3 cellular contexts compared by ENCODE assay signal in the genomic region with DNA sequence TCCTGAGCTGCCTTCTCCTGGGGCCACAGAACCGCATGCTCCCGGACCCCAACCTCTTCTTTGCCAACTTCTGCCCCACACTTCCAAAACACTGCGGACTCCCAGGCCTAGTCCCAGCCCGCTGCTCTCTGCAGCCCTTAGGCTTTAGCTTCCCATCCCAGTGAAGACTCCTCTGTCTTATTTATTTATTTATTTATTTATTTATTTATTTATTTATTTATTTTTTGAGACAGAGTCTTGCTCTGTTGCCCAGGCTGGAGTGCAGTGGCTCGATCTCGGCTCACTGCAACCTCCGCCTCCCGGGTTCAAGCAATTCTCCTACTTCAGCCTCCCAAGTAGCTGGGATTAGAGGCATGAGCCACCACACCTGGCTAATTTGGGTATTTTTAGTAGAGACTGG.
TF ChIP-seq lines count a peak whose summit lies in the region.

No MANE protein-coding gene starts in this region.

TF ChIP-seq in A549, 52 proteins besides CTCF, POLR2A, EP300 and RAD21:
- TF ChIP-seq ZC3H11A (IDR thresholded peaks at IDR 0.05) = peak; percentile 74

TF ChIP-seq in HEK293, 187 proteins besides CTCF, POLR2A, EP300 and RAD21 (continues in another document):
- TF ChIP-seq ZNF654 (tag by site-specific recombination; IDR thresholded peaks at IDR 0.05; ENCODE audit: low read depth) (peak; percentile 18; the same call in 1 of the 2 replicates), ZNF791 (tag by site-specific recombination; IDR thresholded peaks at IDR 0.05) (0 out of 2 replicates have a peak, but pooled peaks have one; percentile 26), ZNF560 (tag by site-specific recombination; IDR thresholded peaks at IDR 0.05; ENCODE audit: borderline replicate concordance) (peak; percentile 67; the same call in 1 of the 2 replicates), ZNF623 (tag by site-specific recombination; IDR thresholded peaks at IDR 0.05) (peak; percentile 70), ZNF664 (tag by site-specific recombination; IDR thresholded peaks at IDR 0.05) (0 out of 2 replicates have a peak, but pooled peaks have one; percentile 24), ZNF366 (tag by site-specific recombination; conservative IDR thresholded peaks at IDR 0.05) (0 out of 2 replicates have a peak, but pooled peaks have one; percentile 15), ZBTB8A (tag by site-specific recombination; IDR thresholded peaks at IDR 0.05) (peak; percentile 70), ZNF292 (tag by site-specific recombination; IDR thresholded peaks at IDR 0.05; ENCODE audit: borderline replicate concordance, low read depth) (0 out of 2 replicates have a peak, but pooled peaks have one; percentile 37), RBAK (tag by site-specific recombination; IDR thresholded peaks at IDR 0.05) (0 out of 2 replicates have a peak, but pooled peaks have one; percentile 17), ZNF202 (tag by site-specific recombination; IDR thresholded peaks at IDR 0.05; ENCODE audit: borderline replicate concordance) (peak; percentile 9; the same call in 1 of the 2 replicates), ZNF558 (tag by site-specific recombination; IDR thresholded peaks at IDR 0.05) (peak; percentile 80; the same call in 1 of the 2 replicates), ZNF140 (tag by site-specific recombination; IDR thresholded peaks at IDR 0.05) (peak; percentile 51; the same call in 1 of the 2 replicates), ZBTB21 (tag by site-specific recombination; IDR thresholded peaks at IDR 0.05) (peak; percentile 35; the same call in 1 of the 2 replicates), ZNF426 (tag by site-specific recombination; IDR thresholded peaks at IDR 0.05) (peak; percentile 79), ZNF433 (tag by site-specific recombination; IDR thresholded peaks at IDR 0.05; ENCODE audit: low read depth) (peak; percentile 53; the same call in 1 of the 2 replicates), ZNF394 (tag by site-specific recombination; IDR thresholded peaks at IDR 0.05; ENCODE audit: borderline replicate concordance) (peak; percentile 97), ZNF555 (tag by site-specific recombination; conservative IDR thresholded peaks at IDR 0.05) (peak; percentile 62)
- TF ChIP-seq, protein P1, sequence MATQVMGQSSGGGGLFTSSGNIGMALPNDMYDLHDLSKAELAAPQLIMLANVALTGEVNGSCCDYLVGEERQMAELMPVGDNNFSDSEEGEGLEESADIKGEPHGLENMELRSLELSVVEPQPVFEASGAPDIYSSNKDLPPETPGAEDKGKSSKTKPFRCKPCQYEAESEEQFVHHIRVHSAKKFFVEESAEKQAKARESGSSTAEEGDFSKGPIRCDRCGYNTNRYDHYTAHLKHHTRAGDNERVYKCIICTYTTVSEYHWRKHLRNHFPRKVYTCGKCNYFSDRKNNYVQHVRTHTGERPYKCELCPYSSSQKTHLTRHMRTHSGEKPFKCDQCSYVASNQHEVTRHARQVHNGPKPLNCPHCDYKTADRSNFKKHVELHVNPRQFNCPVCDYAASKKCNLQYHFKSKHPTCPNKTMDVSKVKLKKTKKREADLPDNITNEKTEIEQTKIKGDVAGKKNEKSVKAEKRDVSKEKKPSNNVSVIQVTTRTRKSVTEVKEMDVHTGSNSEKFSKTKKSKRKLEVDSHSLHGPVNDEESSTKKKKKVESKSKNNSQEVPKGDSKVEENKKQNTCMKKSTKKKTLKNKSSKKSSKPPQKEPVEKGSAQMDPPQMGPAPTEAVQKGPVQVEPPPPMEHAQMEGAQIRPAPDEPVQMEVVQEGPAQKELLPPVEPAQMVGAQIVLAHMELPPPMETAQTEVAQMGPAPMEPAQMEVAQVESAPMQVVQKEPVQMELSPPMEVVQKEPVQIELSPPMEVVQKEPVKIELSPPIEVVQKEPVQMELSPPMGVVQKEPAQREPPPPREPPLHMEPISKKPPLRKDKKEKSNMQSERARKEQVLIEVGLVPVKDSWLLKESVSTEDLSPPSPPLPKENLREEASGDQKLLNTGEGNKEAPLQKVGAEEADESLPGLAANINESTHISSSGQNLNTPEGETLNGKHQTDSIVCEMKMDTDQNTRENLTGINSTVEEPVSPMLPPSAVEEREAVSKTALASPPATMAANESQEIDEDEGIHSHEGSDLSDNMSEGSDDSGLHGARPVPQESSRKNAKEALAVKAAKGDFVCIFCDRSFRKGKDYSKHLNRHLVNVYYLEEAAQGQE (tag by site-specific recombination; IDR thresholded peaks at IDR 0.05) = peak; percentile 74
- TF ChIP-seq, protein P2, sequence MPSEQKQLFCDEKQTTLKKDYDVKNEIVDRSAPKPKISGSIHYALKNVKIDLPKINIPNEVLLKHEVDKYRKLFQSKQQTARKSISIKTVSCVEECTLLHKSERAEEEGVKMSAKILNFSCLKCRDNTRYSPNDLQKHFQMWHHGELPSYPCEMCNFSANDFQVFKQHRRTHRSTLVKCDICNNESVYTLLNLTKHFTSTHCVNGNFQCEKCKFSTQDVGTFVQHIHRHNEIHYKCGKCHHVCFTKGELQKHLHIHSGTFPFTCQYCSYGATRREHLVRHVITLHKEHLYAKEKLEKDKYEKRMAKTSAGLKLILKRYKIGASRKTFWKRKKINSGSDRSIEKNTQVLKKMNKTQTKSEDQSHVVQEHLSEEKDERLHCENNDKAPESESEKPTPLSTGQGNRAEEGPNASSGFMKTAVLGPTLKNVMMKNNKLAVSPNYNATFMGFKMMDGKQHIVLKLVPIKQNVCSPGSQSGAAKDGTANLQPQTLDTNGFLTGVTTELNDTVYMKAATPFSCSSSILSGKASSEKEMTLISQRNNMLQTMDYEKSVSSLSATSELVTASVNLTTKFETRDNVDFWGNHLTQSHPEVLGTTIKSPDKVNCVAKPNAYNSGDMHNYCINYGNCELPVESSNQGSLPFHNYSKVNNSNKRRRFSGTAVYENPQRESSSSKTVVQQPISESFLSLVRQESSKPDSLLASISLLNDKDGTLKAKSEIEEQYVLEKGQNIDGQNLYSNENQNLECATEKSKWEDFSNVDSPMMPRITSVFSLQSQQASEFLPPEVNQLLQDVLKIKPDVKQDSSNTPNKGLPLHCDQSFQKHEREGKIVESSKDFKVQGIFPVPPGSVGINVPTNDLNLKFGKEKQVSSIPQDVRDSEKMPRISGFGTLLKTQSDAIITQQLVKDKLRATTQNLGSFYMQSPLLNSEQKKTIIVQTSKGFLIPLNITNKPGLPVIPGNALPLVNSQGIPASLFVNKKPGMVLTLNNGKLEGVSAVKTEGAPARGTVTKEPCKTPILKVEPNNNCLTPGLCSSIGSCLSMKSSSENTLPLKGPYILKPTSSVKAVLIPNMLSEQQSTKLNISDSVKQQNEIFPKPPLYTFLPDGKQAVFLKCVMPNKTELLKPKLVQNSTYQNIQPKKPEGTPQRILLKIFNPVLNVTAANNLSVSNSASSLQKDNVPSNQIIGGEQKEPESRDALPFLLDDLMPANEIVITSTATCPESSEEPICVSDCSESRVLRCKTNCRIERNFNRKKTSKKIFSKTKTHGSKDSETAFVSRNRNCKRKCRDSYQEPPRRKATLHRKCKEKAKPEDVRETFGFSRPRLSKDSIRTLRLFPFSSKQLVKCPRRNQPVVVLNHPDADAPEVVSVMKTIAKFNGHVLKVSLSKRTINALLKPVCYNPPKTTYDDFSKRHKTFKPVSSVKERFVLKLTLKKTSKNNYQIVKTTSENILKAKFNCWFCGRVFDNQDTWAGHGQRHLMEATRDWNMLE (tag by site-specific recombination; conservative IDR thresholded peaks at IDR 0.05; ENCODE audit: low read depth) = peak; percentile 81

TF ChIP-seq in K562, 482 proteins besides CTCF, POLR2A, EP300 and RAD21:
- peak; percentile 19; the same call in 1 of the 2 replicates for TF ChIP-seq ZNF121 (CRISPR knock-in tag; conservative IDR thresholded peaks at IDR 0.05)
